In genomic region chr2:186641807-186642321, GRCh38 we compare ENCODE assay signal across 8 cellular contexts. TPM values are rescaled to one million over a fixed set of nuclear protein-coding genes. Genes with fewer than 3 reads are reported as not detected.
DNase-seq lines count a peak whose midpoint lies in the region; ATAC-seq, FAIRE-seq and TF ChIP-seq lines count a peak whose summit lies in the region.

No MANE protein-coding gene starts in this region.

- CTCF ChIA-PET in Caco-2 (lab: Charles Lee): interaction anchor here (0.6 to 1.9 kb wide), 6 partner anchors 30 to 139 kb away, joined by 3 to 10 read pairs (median 4); partner anchors contain the start of gene ITGAV
- CTCF ChIA-PET in endothelial cell of umbilical vein (lab: Charles Lee): interaction anchor here (0.9 to 5.4 kb wide), 24 partner anchors 9 to 221 kb away, joined by 3 to 188 read pairs (median 6); partner anchors contain the start of genes ITGAV and ZC3H15

- POLR2A ChIA-PET in Caco-2 (lab: Charles Lee): interaction anchor here (0.6 to 1.4 kb wide), 2 partner anchors 52 to 156 kb away, joined by 4 to 7 read pairs; partner anchors contain the start of genes ITGAV and ZC3H15
- POLR2A ChIA-PET in endothelial cell of umbilical vein (lab: Charles Lee): no interaction called here

- peak; percentile 85 for ATAC-seq in GM18861 (IDR thresholded peaks at IDR 0.05; ENCODE audit: unreplicated experiment)
- ATAC-seq in HG02973 (IDR thresholded peaks at IDR 0.05; ENCODE audit: unreplicated experiment): peak; percentile 68

- intact Hi-C loops in Caco-2 (cut with micrococcal nuclease; ENCODE audit: unreplicated experiment): loop anchor here (1.0 to 5.0 kb wide), 5 partner anchors 51 to 365 kb away; partner anchors contain the start of gene ITGAV
- intact Hi-C loops in endothelial cell of umbilical vein (cut with micrococcal nuclease): loop anchor here (1.0 to 10.0 kb wide), 3 partner anchors 52 to 377 kb away; partner anchors contain the start of gene ITGAV
- intact Hi-C loops in lower leg skin (cut with DNase I; ENCODE audit: low total_unique reads): no loop called here

- H3K4me1 ChIP-seq in Caco-2: no peaks in the 10 kb centered on the region
- H3K4me1 ChIP-seq in endothelial cell of umbilical vein (ENCODE audit: control insufficient read depth, extremely low read depth, insufficient read depth, low read length): no peaks in the 10 kb centered on the region

- no peak overlapping the region for H2AFZ ChIP-seq in endothelial cell of umbilical vein (ENCODE audit: low read depth, low read length)

- no peaks in the 10 kb centered on the region for H3K27me3 Mint-ChIP-seq in Caco-2 (ENCODE audit: insufficient read depth, unreplicated experiment)

- TF ChIP-seq CTCF in Caco-2 (IDR thresholded peaks at IDR 0.05; ENCODE audit: insufficient read depth in 1 of 2, low read depth in 1 of 2, low read length in 1 of 2, severe bottlenecking in 1 of 2, unreplicated experiment in 1 of 2): peak; percentile 60 to 82
- TF ChIP-seq CTCF in endothelial cell of umbilical vein (IDR thresholded peaks at IDR 0.05; ENCODE audit: extremely low read depth in 1 of 2, insufficient read depth in 1 of 2, low read depth in 1 of 2, low read length in 2 of 2): peak; percentile 59
- no peak for TF ChIP-seq CTCF in lower leg skin (IDR thresholded peaks at IDR 0.05)

- no peak overlapping the region for H3K27ac ChIP-seq in endothelial cell of umbilical vein (ENCODE audit: insufficient read depth, low read depth, low read length)

- BruUV-seq in Caco-2 (replicated peaks; lab: Mats Ljungman, UMichigan) (no TSS peak), endothelial cell of umbilical vein (replicated peaks; lab: Mats Ljungman, UMichigan) (no TSS peak)

- peak; percentile 87 for FAIRE-seq in TTC549 (lab: Jason Lieb, UNC)
- peak; percentile 37 for FAIRE-seq in endothelial cell of umbilical vein (lab: Jason Lieb, UNC)

- no peak overlapping the region for H3K4me2 ChIP-seq in endothelial cell of umbilical vein (ENCODE audit: insufficient read depth, low read length)

- dilution Hi-C loops in endothelial cell of umbilical vein (cut with MboI; ENCODE audit: extremely low pct_ligation_motif_present, low sequenced_read_pairs): no loop called here

- H3K4me3 Mint-ChIP-seq in Caco-2 (ENCODE audit: unreplicated experiment): no peak overlapping the region

- H3K9me1 ChIP-seq in endothelial cell of umbilical vein (replicated peaks; ENCODE audit: control insufficient read depth, extremely low read depth, insufficient read depth, low read length): no peaks in the 10 kb centered on the region

- no peak overlapping the region for H3K9ac ChIP-seq in endothelial cell of umbilical vein (replicated peaks; ENCODE audit: extremely low read depth, insufficient read depth, low read length)

- WGBS in lower leg skin, 2 donors: 66 to 71% methylated on average over 2 of the region's 2 CpGs

- H3K79me2 ChIP-seq in endothelial cell of umbilical vein (ENCODE audit: control insufficient read depth, insufficient read depth, low read length): no peaks in the 10 kb centered on the region

- H3K9me3 Mint-ChIP-seq in Caco-2 (ENCODE audit: unreplicated experiment): no peaks in the 10 kb centered on the region

- peaks cover 26% of the 10 kb centered on the region for H3K36me3 Mint-ChIP-seq in Caco-2 (ENCODE audit: insufficient read depth, unreplicated experiment)

- H3K27me3 ChIP-seq in Caco-2 (replicated peaks; ENCODE audit: control insufficient read depth, insufficient read depth, low read length): no peaks in the 10 kb centered on the region
- no peaks in the 10 kb centered on the region for H3K27me3 ChIP-seq in endothelial cell of umbilical vein (ENCODE audit: control insufficient read depth in 2 of 2, insufficient read depth in 2 of 2, low read length in 2 of 2)

- DNase-seq in Caco-2: peak; percentile 45 to 67
- DNase-seq in NCI-H146 (lab: John Stamatoyannopoulos, UW): peak; percentile 48
- peak; percentile 84 for DNase-seq in endothelial cell of umbilical vein (ENCODE audit: low read depth, low spot score)
- DNase-seq in midbrain (lab: John Stamatoyannopoulos, UW): peak; percentile 65
- DNase-seq in lower leg skin (ENCODE audit: low spot score in 2 of 2): no peak

- no peaks in the 10 kb centered on the region for H4K20me1 ChIP-seq in endothelial cell of umbilical vein (replicated peaks; ENCODE audit: control insufficient read depth, extremely low read depth, insufficient read depth, low read length)

- no peak overlapping the region for H3K27ac Mint-ChIP-seq in Caco-2 (ENCODE audit: unreplicated experiment)

- H3K36me3 ChIP-seq in Caco-2 (ENCODE audit: control insufficient read depth, insufficient read depth, low read length) (no peaks in the 10 kb centered on the region), endothelial cell of umbilical vein (ENCODE audit: control insufficient read depth in 2 of 2, extremely low read depth in 1 of 2, insufficient read depth in 2 of 2, low read length in 2 of 2) (peaks cover 16 to 38% of the 10 kb centered on the region in 2 experiments)

- no peak for TF ChIP-seq POLR2A in endothelial cell of umbilical vein (IDR thresholded peaks at IDR 0.05; ENCODE audit: low read depth, low read length)
- TF ChIP-seq POLR2A in lower leg skin (IDR thresholded peaks at IDR 0.05): no peak

- H3K9me3 ChIP-seq in Caco-2 (no peaks in the 10 kb centered on the region), endothelial cell of umbilical vein (replicated peaks; ENCODE audit: control insufficient read depth, insufficient read depth, low read length) (no peaks in the 10 kb centered on the region)

- peaks cover 14% of the 10 kb centered on the region for H3K4me1 Mint-ChIP-seq in Caco-2 (ENCODE audit: low read depth, unreplicated experiment)

- H3K4me3 ChIP-seq in Caco-2 (ENCODE audit: low read depth, low read length): no peak overlapping the region
- no peak overlapping the region for H3K4me3 ChIP-seq in endothelial cell of umbilical vein (replicated peaks in 1 of 3; ENCODE audit: insufficient read depth in 1 of 3, low read depth in 1 of 3, low read length in 3 of 3)
- no peak overlapping the region for H3K4me3 ChIP-seq in lower leg skin (ENCODE audit: low read depth, poor library complexity, severe bottlenecking)

TF ChIP-seq in endothelial cell of umbilical vein, 7 proteins besides CTCF, POLR2A, EP300 and RAD21:
- TF ChIP-seq FOS (IDR thresholded peaks at IDR 0.05; ENCODE audit: borderline replicate concordance, insufficient read depth, low read length): peak; percentile 11
- no peak for TF ChIP-seq JUN (IDR thresholded peaks at IDR 0.05; ENCODE audit: borderline replicate concordance, insufficient read depth, insufficient read length, low read depth)

RNA-seq across cellular contexts. Expression of gene FAM171B, which starts 52.0 kb away (rescaled TPM):
- total RNA-seq in Caco-2 (2022) (19.4 and 23.5 TPM in 2 replicates), endothelial cell of umbilical vein (11.6 and 14.0 TPM in 2 replicates), lower leg skin (1 to 10 TPM; 2.0 to 6.1 (median 4.3) TPM)
- 2.5 and 2.9 TPM in 2 replicates for polyA plus RNA-seq in endothelial cell of umbilical vein
- polyA plus RNA-seq in endothelial cell of umbilical vein (2011; cell fraction: cytosol; rRNA removed): 2.7 and 3.2 TPM in 2 replicates
- 8.1 and 9.3 TPM in 2 replicates for polyA plus RNA-seq in endothelial cell of umbilical vein (2011; cell fraction: nucleus; rRNA removed)
- polyA plus RNA-seq in endothelial cell of umbilical vein (2012): 6.7 and 10.0 TPM in 2 replicates
- polyA minus RNA-seq in endothelial cell of umbilical vein: 11.6 and 13.1 TPM in 2 replicates
- polyA minus RNA-seq in endothelial cell of umbilical vein (2011; cell fraction: cytosol; rRNA and poly(A)+ RNA removed): not detected
- 8.2 and 12.0 TPM in 2 replicates for polyA minus RNA-seq in endothelial cell of umbilical vein (2011; cell fraction: nucleus; rRNA and poly(A)+ RNA removed)

RNA-seq across cellular contexts. Expression of gene ITGAV, which starts 52.0 kb away (rescaled TPM):
- total RNA-seq in Caco-2 (2022) (42.6 and 49.5 TPM in 2 replicates), endothelial cell of umbilical vein (131 and 135 TPM in 2 replicates), lower leg skin (10 to 100 TPM; 69.8 to 84.7 (median 78.8) TPM)
- polyA plus RNA-seq in endothelial cell of umbilical vein: 58.9 and 61.8 TPM in 2 replicates
- 42.4 and 56.1 TPM in 2 replicates for polyA plus RNA-seq in endothelial cell of umbilical vein (2011; cell fraction: cytosol; rRNA removed)
- polyA plus RNA-seq in endothelial cell of umbilical vein (2011; cell fraction: nucleus; rRNA removed): 132 and 167 TPM in 2 replicates
- 186 and 226 TPM in 2 replicates for polyA plus RNA-seq in endothelial cell of umbilical vein (2012)
- polyA minus RNA-seq in endothelial cell of umbilical vein: 308 and 336 TPM in 2 replicates
- 24.8 TPM for polyA minus RNA-seq in endothelial cell of umbilical vein (2011; cell fraction: cytosol; rRNA and poly(A)+ RNA removed)
- polyA minus RNA-seq in endothelial cell of umbilical vein (2011; cell fraction: nucleus; rRNA and poly(A)+ RNA removed): 215 and 368 TPM in 2 replicates

Comparison
In these comparisons a context has a peak if more than half of its experiments do, and no peak if none do; other contexts are left out.
1. DNase-seq: peak in Caco-2 (2 of 2), NCI-H146 (single experiment), endothelial cell of umbilical vein (single experiment) and midbrain (single experiment); none in lower leg skin (0 of 2).
2. CTCF ChIP-seq: peak in Caco-2 (2 of 2) and endothelial cell of umbilical vein (2 of 2); none in lower leg skin (0 of 3).